In the genomic region with DNA sequence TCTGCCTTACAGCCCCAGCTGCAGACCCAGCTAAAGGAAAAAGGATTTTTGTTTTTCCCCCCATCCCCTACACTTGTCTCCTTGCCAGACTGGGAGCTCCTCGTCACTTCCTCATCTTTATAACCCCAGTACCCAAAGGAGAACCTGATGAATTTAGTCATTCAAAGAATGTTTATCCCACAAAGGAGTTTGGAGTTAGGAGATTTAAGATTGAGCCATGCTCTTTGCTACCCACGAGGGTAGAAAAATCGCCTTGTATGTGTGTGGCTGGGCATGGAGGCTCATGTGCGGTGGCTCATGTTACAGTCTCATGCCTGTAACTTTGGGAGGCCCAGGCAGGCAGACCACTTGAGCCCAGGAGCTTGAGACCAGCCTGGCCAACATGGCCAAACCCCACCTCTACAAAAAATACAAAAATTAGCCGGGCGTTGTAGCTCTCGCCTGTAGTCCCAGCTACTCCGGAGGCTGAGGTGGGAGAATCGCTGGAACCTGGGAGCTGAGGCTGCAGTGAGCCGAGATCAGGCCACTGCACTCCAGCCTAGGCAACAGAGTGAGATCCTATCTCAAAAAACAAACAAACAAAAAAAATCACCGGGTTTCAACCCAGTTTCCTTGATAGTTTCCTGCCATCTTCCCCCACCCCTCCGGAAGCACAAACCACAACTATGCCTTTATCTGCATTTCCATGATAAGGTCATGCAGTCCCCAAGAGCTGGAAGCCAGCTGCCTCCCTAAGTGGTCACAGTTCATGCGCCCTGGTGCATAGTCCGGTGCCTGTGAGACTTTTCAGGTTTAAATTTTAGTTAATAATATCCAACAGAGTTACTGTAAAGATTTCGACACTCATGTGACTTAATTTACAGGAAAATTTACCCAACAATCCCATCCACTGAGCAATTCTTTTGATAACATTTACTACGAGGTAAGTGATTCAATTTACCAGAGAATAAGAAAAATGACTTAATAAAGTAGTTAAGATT, we compare ENCODE assay signal across 8 cellular contexts. TPM values are rescaled to one million over a fixed set of nuclear protein-coding genes. Genes with fewer than 3 reads are reported as not detected.
DNase-seq lines count a peak whose midpoint lies in the region; ATAC-seq lines count a peak whose summit lies in the region.

No MANE protein-coding gene starts in this region.

- H3K27me3 Mint-ChIP-seq in naive thymus-derived CD8-positive, alpha-beta T cell: no peaks in the 10 kb centered on the region

- peak in 1 of 2 donors; percentile 24 for ATAC-seq in naive thymus-derived CD8-positive, alpha-beta T cell

- H3K27me3 ChIP-seq in HAP-1 (ENCODE audit: low read depth): no peaks in the 10 kb centered on the region

- H3K36me3 Mint-ChIP-seq in naive thymus-derived CD8-positive, alpha-beta T cell: peaks cover 0 to 25% (median 0%) of the 10 kb centered on the region in 3 donors

- H3K36me3 ChIP-seq in HAP-1 (replicated peaks): no peaks in the 10 kb centered on the region
- peaks cover 2% of the 10 kb centered on the region; the same call in 1 of the 2 replicates for H3K36me3 ChIP-seq in SK-N-MC (ENCODE audit: insufficient read depth, low read length)

- H3K4me3 Mint-ChIP-seq in naive thymus-derived CD8-positive, alpha-beta T cell: peak overlapping the region; percentile 90 to 97 (median 96)

- in situ Hi-C loops in HAP-1 (cut with MboI; ENCODE audit: low sequenced_read_pairs): loop anchor here (10.0 kb wide), 1 partner anchor 193 kb away; the partner anchor contains the start of genes ANKRD37 and LRP2BP

- H3K4me3 ChIP-seq in HAP-1 (peak overlapping the region; percentile 43), SK-N-MC (peak overlapping the region; percentile 81)

- DNase-seq in HAP-1 (ENCODE audit: low spot score in 2 of 2) (peak; percentile 57 to 62), SK-N-MC (ENCODE audit: low read depth, low spot score) (no peak), caudate nucleus (lab: John Stamatoyannopoulos, UW) (no peak), KG1 (lab: John Stamatoyannopoulos, UW) (no peak), occipital lobe (lab: John Stamatoyannopoulos, UW) (no peak), NCI-H1930 (lab: John Stamatoyannopoulos, UW) (no peak), retina (no peak)
- peak in 7 of 10 donors; percentile 6 to 48 (median 37) for DNase-seq in naive thymus-derived CD8-positive, alpha-beta T cell

- POLR2A ChIA-PET in naive thymus-derived CD8-positive, alpha-beta T cell (lab: Charles Lee): interaction anchor here (0.6 to 1.5 kb wide), 3 partner anchors 10 to 194 kb away, joined by 3 to 5 read pairs (median 4); partner anchors contain the start of genes ANKRD37, LRP2BP and SLC25A4

- H3K27ac ChIP-seq in SK-N-MC (peak overlapping the region; percentile 73), caudate nucleus (ENCODE audit: low read depth, low read length) (peak overlapping the region; percentile 1)

- H3K9me3 Mint-ChIP-seq in naive thymus-derived CD8-positive, alpha-beta T cell: no peaks in the 10 kb centered on the region

- peak overlapping the region; percentile 83 for H3K9ac ChIP-seq in SK-N-MC (ENCODE audit: insufficient read length)

- peaks cover 25 to 47% (median 43%) of the 10 kb centered on the region in 4 donors for H3K4me1 Mint-ChIP-seq in naive thymus-derived CD8-positive, alpha-beta T cell

- peaks cover 16% of the 10 kb centered on the region for H3K4me1 ChIP-seq in HAP-1

- H3K9me3 ChIP-seq in HAP-1: no peaks in the 10 kb centered on the region
- H3K9me3 ChIP-seq in SK-N-MC (ENCODE audit: low read depth, low read length): no peaks in the 10 kb centered on the region

- H3K27ac Mint-ChIP-seq in naive thymus-derived CD8-positive, alpha-beta T cell: peak overlapping the region; percentile 95 to 99 (median 97)

RNA-seq across cellular contexts. Expression of gene CFAP97, which starts 1.5 kb away (rescaled TPM):
- total RNA-seq in naive thymus-derived CD8-positive, alpha-beta T cell: 10 to 100 TPM; 37.2 to 38.3 TPM
- polyA plus RNA-seq in naive thymus-derived CD8-positive, alpha-beta T cell: 10 to 100 TPM; 65.1 to 73.0 (median 71.0) TPM
- total RNA-seq in occipital lobe: 73.5 TPM

RNA-seq across cellular contexts. Expression of gene SNX25, which starts 7.1 kb away (rescaled TPM):
- total RNA-seq in naive thymus-derived CD8-positive, alpha-beta T cell: 10 to 100 TPM; 14.6 to 16.6 TPM
- 1 to 10 TPM; 4.2 to 7.6 (median 4.6) TPM for polyA plus RNA-seq in naive thymus-derived CD8-positive, alpha-beta T cell
- 50.4 TPM for total RNA-seq in occipital lobe

RNA-seq across cellular contexts. Expression of gene SLC25A4, which starts 59.2 kb away (rescaled TPM):
- 10 to 100 TPM; 11.7 to 13.2 TPM for total RNA-seq in naive thymus-derived CD8-positive, alpha-beta T cell
- polyA plus RNA-seq in naive thymus-derived CD8-positive, alpha-beta T cell: 10 to 100 TPM; 11.8 to 15.8 (median 13.7) TPM
- 31.0 TPM for total RNA-seq in occipital lobe

Comparison
In these comparisons a context has a peak if more than half of its experiments do, and no peak if none do; other contexts are left out.
1. DNase-seq: peak in HAP-1 (2 of 2) and naive thymus-derived CD8-positive, alpha-beta T cell (7 of 10); none in SK-N-MC (single experiment), caudate nucleus (0 of 61), KG1 (single experiment), occipital lobe (single experiment), NCI-H1930 (0 of 2) and retina (single experiment).